ENCODE assay signal across 10 cellular contexts in the genomic region with DNA sequence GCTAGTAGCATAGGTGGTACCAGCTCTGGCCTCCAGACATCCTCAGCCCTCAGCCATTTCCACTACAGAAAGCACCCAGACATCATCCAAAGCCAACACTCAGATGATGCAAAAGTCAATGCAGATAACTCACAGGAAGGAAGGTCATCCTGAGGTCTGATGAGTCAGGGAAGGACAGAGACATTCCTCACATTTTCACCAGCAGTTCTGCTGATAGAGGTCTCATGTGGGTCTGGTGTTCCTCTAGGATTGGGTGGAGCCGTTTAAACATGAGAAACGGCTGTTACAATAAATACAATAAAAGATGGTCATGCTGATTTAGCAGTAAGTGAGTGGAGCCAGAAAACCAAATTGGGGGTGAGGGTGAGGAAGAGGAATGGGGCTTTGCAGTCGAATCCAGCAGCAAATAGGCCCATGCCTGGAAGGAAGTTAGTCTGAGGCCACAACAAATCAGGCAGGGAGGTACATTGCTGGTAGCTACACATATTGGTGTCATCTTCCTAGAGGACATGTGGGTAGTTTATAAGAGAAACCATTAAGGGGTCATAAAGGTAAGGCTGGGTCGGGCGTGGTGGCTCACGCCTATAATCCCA. TPM values are rescaled to one million over a fixed set of nuclear protein-coding genes. Genes with fewer than 3 reads are reported as not detected.
DNase-seq lines count a peak whose midpoint lies in the region; ATAC-seq and TF ChIP-seq lines count a peak whose summit lies in the region.
"Had no signal": no experiment of that assay in that cellular context is flagged by ENCODE, and none has a peak within 500 bp of the region (broad histone marks: within the 10 kb centered on the region; RNA-seq: fewer than 3 reads in every experiment).

No MANE protein-coding gene starts in this region.

- H3K4me3 ChIP-seq in A673 (ENCODE audit: low read depth, low read length, poor library complexity, severe bottlenecking) (no peak overlapping the region), cardiac fibroblast (replicated peaks in 1 of 2; ENCODE audit: low read depth in 2 of 2, low read length in 2 of 2) (no peak overlapping the region), liver (ENCODE audit: low read depth in 1 of 3, low read length in 3 of 3) (no peak overlapping the region), esophagus squamous epithelium (no peak overlapping the region)
- H3K4me3 ChIP-seq: esophagus muscularis mucosa had no signal

- no peak for TF ChIP-seq POLR2A in esophagus squamous epithelium (IDR thresholded peaks at IDR 0.05)

- DNase-seq in A673 (ENCODE audit: low spot score) = peak; percentile 14
- DNase-seq in HT-29 (ENCODE audit: low spot score) = peak; percentile 42
- peak; percentile 83 to 93 for DNase-seq in cardiac fibroblast (ENCODE audit: low read depth in 2 of 2)
- no peak for DNase-seq in GM10248 (ENCODE audit: extremely low spot score)
- DNase-seq in head of caudate nucleus = no peak
- no peak for DNase-seq in esophagus squamous epithelium (lab: John Stamatoyannopoulos, UW)
- DNase-seq: activated CD4-positive, alpha-beta T cell treated with anti-CD3 and anti-CD28 coated beads for 4 hours had no signal

- no peak for ATAC-seq in GM19351 (IDR thresholded peaks at IDR 0.05; ENCODE audit: unreplicated experiment)

- TF ChIP-seq CTCF in A673 (conservative IDR thresholded peaks at IDR 0.05; ENCODE audit: low read depth, low read length) (no peak), cardiac fibroblast (IDR thresholded peaks at IDR 0.05; ENCODE audit: low read depth, low read length) (no peak), liver (IDR thresholded peaks at IDR 0.05; ENCODE audit: low read depth, low read length, missing input control) (no peak), GM10248 (IDR thresholded peaks at IDR 0.05; ENCODE audit: control extremely low read depth, extremely low read depth, low read depth, missing control alignments) (no peak), esophagus squamous epithelium (IDR thresholded peaks at IDR 0.05) (no peak)

- no peak for TF ChIP-seq RAD21 in liver (IDR thresholded peaks at IDR 0.05)

- H3K27ac ChIP-seq in A673 (ENCODE audit: low read depth, low read length, poor library complexity, severe bottlenecking) (no peak overlapping the region), liver (ENCODE audit: low read depth in 1 of 2, low read length in 2 of 2) (no peak overlapping the region), esophagus squamous epithelium (peak overlapping the region in 1 of 4 donors; percentile 7)

- intact Hi-C loops in A673 (cut with micrococcal nuclease; ENCODE audit: unreplicated experiment) = no loop called here
- intact Hi-C loops in head of caudate nucleus (cut with DNase I) = no loop called here
- intact Hi-C loops in esophagus squamous epithelium (cut with DNase I) = no loop called here

- H3K27me3 ChIP-seq in A673 (replicated peaks; ENCODE audit: insufficient read depth, low read depth, low read length, poor library complexity) = no peaks in the 10 kb centered on the region
- H3K27me3 ChIP-seq in liver (ENCODE audit: control insufficient read depth in 4 of 4, insufficient read depth in 4 of 4, low read length in 3 of 4) = no peaks in the 10 kb centered on the region
- no peaks in the 10 kb centered on the region for H3K27me3 ChIP-seq in esophagus squamous epithelium
- H3K27me3 ChIP-seq: esophagus muscularis mucosa had no signal

- no peak overlapping the region for H3K9ac ChIP-seq in liver (ENCODE audit: low read depth in 1 of 2, low read length in 2 of 2)

- WGBS in liver = 70% methylated on average over 6 of the region's 6 CpGs
- WGBS in esophagus squamous epithelium, 2 donors = 49 to 60% methylated on average over 6 of the region's 6 CpGs

- CTCF ChIA-PET in A673 (lab: Charles Lee) = no interaction called here
- CTCF ChIA-PET in GM10248 (lab: Yijun Ruan, JAX) = no interaction called here

- BruUV-seq in A673 (replicated peaks; lab: Mats Ljungman, UMichigan) = no TSS peak

- POLR2A ChIA-PET in A673 (lab: Charles Lee; ENCODE audit: low non-redundant PET) (no interaction called here), GM10248 (lab: Yijun Ruan, JAX) (no interaction called here)

- H3K4me1 ChIP-seq in A673 (ENCODE audit: insufficient read depth, low read length, poor library complexity, severe bottlenecking) = no peaks in the 10 kb centered on the region
- H3K4me1 ChIP-seq in liver (ENCODE audit: control insufficient read depth in 4 of 4, insufficient read depth in 4 of 4, low read length in 3 of 4) = no peaks in the 10 kb centered on the region
- H3K4me1 ChIP-seq in esophagus squamous epithelium = peaks cover 7 to 51% (median 28%) of the 10 kb centered on the region in 3 donors

- no peaks in the 10 kb centered on the region for H3K9me3 ChIP-seq in A673 (ENCODE audit: low read depth, low read length, poor library complexity, severe bottlenecking)
- no peaks in the 10 kb centered on the region for H3K9me3 ChIP-seq in liver (ENCODE audit: control insufficient read depth in 4 of 4, low read length in 3 of 4)
- no peaks in the 10 kb centered on the region for H3K9me3 ChIP-seq in esophagus squamous epithelium
- H3K9me3 ChIP-seq: esophagus muscularis mucosa had no signal

- H3K36me3 ChIP-seq in A673 (ENCODE audit: insufficient read depth, low read length, poor library complexity, severe bottlenecking) = no peaks in the 10 kb centered on the region
- H3K36me3 ChIP-seq in liver (ENCODE audit: control insufficient read depth in 4 of 4, insufficient read depth in 3 of 4, low read depth in 1 of 4, low read length in 3 of 4) = no peaks in the 10 kb centered on the region
- no peaks in the 10 kb centered on the region for H3K36me3 ChIP-seq in esophagus squamous epithelium
- H3K36me3 ChIP-seq: esophagus muscularis mucosa had no signal

TF ChIP-seq in liver, 16 proteins besides CTCF, POLR2A, EP300 and RAD21:
- TF ChIP-seq EGR1 (IDR thresholded peaks at IDR 0.05; ENCODE audit: low read depth in 2 of 2) (no peak), GABPA (IDR thresholded peaks at IDR 0.05 in 1 of 2, conservative IDR thresholded peaks at IDR 0.05 in 1 of 2) (no peak), HNF4A (conservative IDR thresholded peaks at IDR 0.05) (no peak), FOXA1 (IDR thresholded peaks at IDR 0.05) (no peak), SP1 (IDR thresholded peaks at IDR 0.05) (no peak), RXRA (IDR thresholded peaks at IDR 0.05) (peak; percentile 28 to 46), TAF1 (conservative IDR thresholded peaks at IDR 0.05) (no peak), HNF4G (IDR thresholded peaks at IDR 0.05) (no peak), NR2F2 (IDR thresholded peaks at IDR 0.05) (peak; percentile 91), JUND (IDR thresholded peaks at IDR 0.05) (peak in 1 of 2 donors; percentile 57)
- TF ChIP-seq, protein P1, sequence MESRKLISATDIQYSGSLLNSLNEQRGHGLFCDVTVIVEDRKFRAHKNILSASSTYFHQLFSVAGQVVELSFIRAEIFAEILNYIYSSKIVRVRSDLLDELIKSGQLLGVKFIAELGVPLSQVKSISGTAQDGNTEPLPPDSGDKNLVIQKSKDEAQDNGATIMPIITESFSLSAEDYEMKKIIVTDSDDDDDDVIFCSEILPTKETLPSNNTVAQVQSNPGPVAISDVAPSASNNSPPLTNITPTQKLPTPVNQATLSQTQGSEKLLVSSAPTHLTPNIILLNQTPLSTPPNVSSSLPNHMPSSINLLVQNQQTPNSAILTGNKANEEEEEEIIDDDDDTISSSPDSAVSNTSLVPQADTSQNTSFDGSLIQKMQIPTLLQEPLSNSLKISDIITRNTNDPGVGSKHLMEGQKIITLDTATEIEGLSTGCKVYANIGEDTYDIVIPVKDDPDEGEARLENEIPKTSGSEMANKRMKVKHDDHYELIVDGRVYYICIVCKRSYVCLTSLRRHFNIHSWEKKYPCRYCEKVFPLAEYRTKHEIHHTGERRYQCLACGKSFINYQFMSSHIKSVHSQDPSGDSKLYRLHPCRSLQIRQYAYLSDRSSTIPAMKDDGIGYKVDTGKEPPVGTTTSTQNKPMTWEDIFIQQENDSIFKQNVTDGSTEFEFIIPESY (IDR thresholded peaks at IDR 0.05) = no peak
- TF ChIP-seq, protein P2, sequence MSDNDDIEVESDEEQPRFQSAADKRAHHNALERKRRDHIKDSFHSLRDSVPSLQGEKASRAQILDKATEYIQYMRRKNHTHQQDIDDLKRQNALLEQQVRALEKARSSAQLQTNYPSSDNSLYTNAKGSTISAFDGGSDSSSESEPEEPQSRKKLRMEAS (IDR thresholded peaks at IDR 0.05) = no peak
- TF ChIP-seq, protein P3, sequence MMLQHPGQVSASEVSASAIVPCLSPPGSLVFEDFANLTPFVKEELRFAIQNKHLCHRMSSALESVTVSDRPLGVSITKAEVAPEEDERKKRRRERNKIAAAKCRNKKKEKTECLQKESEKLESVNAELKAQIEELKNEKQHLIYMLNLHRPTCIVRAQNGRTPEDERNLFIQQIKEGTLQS (IDR thresholded peaks at IDR 0.05) = no peak

RNA-seq across cellular contexts. Expression of a gene that starts 33.3 kb away (rescaled TPM):
- 41.2 and 43.7 TPM in 2 replicates for total RNA-seq in A673 (2021)
- total RNA-seq in HT-29 (2014; rRNA removed; shearing (Covaris generic)) = 225 and 241 TPM in 2 replicates
- 100 to 1,000 TPM in 1 of 2 donors, 10 to 100 TPM in 1; 53.8 to 124 TPM for total RNA-seq in liver
- 10 to 100 TPM; 22.9 to 34.7 TPM for polyA plus RNA-seq in liver
- total RNA-seq in esophagus squamous epithelium = 10 to 100 TPM; 65.4 to 77.0 (median 71.5) TPM

Comparison
In these comparisons a context has a peak if more than half of its experiments do, and no peak if none do; other contexts are left out.
1. DNase-seq: peak in A673 (single experiment), HT-29 (single experiment) and cardiac fibroblast (2 of 2); none in GM10248 (single experiment), head of caudate nucleus (0 of 42) and esophagus squamous epithelium (single experiment).